In genomic region chr5:100818340-100818739, GRCh38 we compare ENCODE assay signal across 27 cellular contexts.
DNase-seq lines count a peak whose midpoint lies in the region; ATAC-seq, FAIRE-seq and TF ChIP-seq lines count a peak whose summit lies in the region.
"Had no signal": no experiment of that assay in that cellular context is flagged by ENCODE, and none has a peak within 500 bp of the region (broad histone marks: within the 10 kb centered on the region; RNA-seq: fewer than 3 reads in every experiment).

No MANE protein-coding gene starts in this region.

- no peak for TF ChIP-seq CTCF in tibial artery (IDR thresholded peaks at IDR 0.05)
- no peak for TF ChIP-seq CTCF in sigmoid colon (IDR thresholded peaks at IDR 0.05)

- H3K9me3 ChIP-seq in tibial artery (no peaks in the 10 kb centered on the region), sigmoid colon (no peaks in the 10 kb centered on the region)
- H3K9me3 ChIP-seq: body of pancreas, gastrocnemius medialis, HAP-1, pancreas, SJCRH30, uterus had no signal

- H3K27me3 ChIP-seq in ACC112 (ENCODE audit: insufficient read depth, low read length) (no peaks in the 10 kb centered on the region), tibial artery (no peaks in the 10 kb centered on the region), sigmoid colon (no peaks in the 10 kb centered on the region)
- H3K27me3 ChIP-seq: body of pancreas, dorsolateral prefrontal cortex, gastrocnemius medialis, pancreas, SJCRH30, uterus had no signal

- DNase-seq in GM12892 (ENCODE audit: insufficient read length) (no peak), T-cell (no peak), tibial artery (no peak), SIG-M5 treated with dmso at 0.1 percent for 504 hours (lab: John Stamatoyannopoulos, UW; ENCODE audit: unreplicated experiment) (no peak), sigmoid colon (no peak)
- no peak for DNase-seq in stimulated activated naive CD4-positive, alpha-beta T cell (lab: John Stamatoyannopoulos, UW)
- DNase-seq: activated gamma-delta T cell treated with Interleukin-2 at 50 U/mL for 16 hours; activated T-cell treated with anti-CD3 and anti-CD28 coated beads for 4 hours; body of pancreas; cerebellar nuclear complex; DND-41; dorsolateral prefrontal cortex; gastrocnemius medialis; NCI-H1694 treated with DMSO at 0.1 percent for 48 hours; NCI-H2171 treated with DMSO at 0.1 percent for 48 hours; NCI-H510A treated with DMSO at 0.1 percent for 48 hours; pancreas; retina; SJCRH30; small intestine; stimulated activated CD4-positive, alpha-beta T cell treated with anti-CD3 and anti-CD28 coated beads, Interleukin-2, amount 100 ng/mL, for 24 hours; uterus had no signal

- H3K4me3 Mint-ChIP-seq in T-cell, result no peak overlapping the region
- H3K4me3 Mint-ChIP-seq: neural crest cell had no signal

- no peaks in the 10 kb centered on the region for H3K36me3 ChIP-seq in ACC112 (ENCODE audit: insufficient read depth, low read length)
- no peaks in the 10 kb centered on the region for H3K36me3 ChIP-seq in tibial artery
- H3K36me3 ChIP-seq in sigmoid colon, result no peaks in the 10 kb centered on the region
- H3K36me3 ChIP-seq: gastrocnemius medialis, HAP-1, pancreas, SJCRH30, uterus had no signal

- peak; percentile 30 for FAIRE-seq in GM12892 (lab: Jason Lieb, UNC)
- FAIRE-seq: pancreas, small intestine had no signal

- ATAC-seq in GM21786 (IDR thresholded peaks at IDR 0.05; ENCODE audit: unreplicated experiment) (peak; percentile 53), T-cell (replicated peaks in 1 of 4) (no peak)
- ATAC-seq: body of pancreas, gastrocnemius medialis, pancreas had no signal

- CTCF ChIA-PET in T-cell (lab: Charles Lee), result interaction anchor here in 1 of 2 donors (0.5 to 1.0 kb wide), 2 partner anchors 82 to 104 kb away, joined by 3 read pairs; no protein-coding TSS in a partner anchor

- TF ChIP-seq POLR2A in GM12892 (IDR thresholded peaks at IDR 0.05; ENCODE audit: low read depth, low read length) (no peak), sigmoid colon (IDR thresholded peaks at IDR 0.05) (no peak)

- peaks cover 34 to 52% (median 51%) of the 10 kb centered on the region in 3 donors for H3K4me1 Mint-ChIP-seq in T-cell
- H3K4me1 Mint-ChIP-seq: neural crest cell had no signal

- H3K4me1 ChIP-seq in ACC112 (ENCODE audit: control insufficient read depth, insufficient read depth, low read length, unreplicated experiment) (no peaks in the 10 kb centered on the region), tibial artery (no peaks in the 10 kb centered on the region), sigmoid colon (no peaks in the 10 kb centered on the region)
- H3K4me1 ChIP-seq: body of pancreas, gastrocnemius medialis, pancreas, SJCRH30, uterus had no signal

- H3K27ac Mint-ChIP-seq in T-cell, result peak overlapping the region; percentile 43 to 56

- H3K79me2 ChIP-seq in ACC112 (ENCODE audit: control insufficient read depth, insufficient read depth, low read length, unreplicated experiment), result no peaks in the 10 kb centered on the region

- POLR2A ChIA-PET in T-cell (lab: Charles Lee), result interaction anchor here in 1 of 2 donors (0.7 kb wide), 1 partner anchor 85 kb away, joined by 3 read pairs; the partner anchor contains the start of gene ST8SIA4

- no peak for TF ChIP-seq EP300 in sigmoid colon (IDR thresholded peaks at IDR 0.05)

- H2AFZ ChIP-seq in ACC112 (ENCODE audit: low read length, unreplicated experiment), result peak overlapping the region; percentile 15

- H3K27me3 Mint-ChIP-seq in T-cell, result no peaks in the 10 kb centered on the region

- H3K4me3 ChIP-seq in ACC112 (ENCODE audit: low read depth, low read length) (peak overlapping the region; percentile 36; the same call in 1 of the 2 replicates), tibial artery (no peak overlapping the region), sigmoid colon (no peak overlapping the region)
- H3K4me3 ChIP-seq: body of pancreas, dorsolateral prefrontal cortex, gastrocnemius medialis, HAP-1, pancreas, SJCRH30, uterus had no signal

- peaks cover 18% of the 10 kb centered on the region for H3K36me3 Mint-ChIP-seq in T-cell

- intact Hi-C loops in tibial artery (cut with DNase I; ENCODE audit: low total_unique reads) (no loop called here), sigmoid colon (cut with DNase I) (no loop called here)

- H3K9me3 Mint-ChIP-seq in T-cell, result no peaks in the 10 kb centered on the region
- H3K9me3 Mint-ChIP-seq: neural crest cell had no signal

- H3K27ac ChIP-seq in ACC112 (ENCODE audit: low read depth, low read length), result no peak overlapping the region
- H3K27ac ChIP-seq in tibial artery, result no peak overlapping the region
- no peak overlapping the region for H3K27ac ChIP-seq in sigmoid colon
- H3K27ac ChIP-seq: body of pancreas, C4-2B, dorsolateral prefrontal cortex, gastrocnemius medialis, pancreas, SJCRH30, uterus had no signal
